Comparison of ENCODE assay signal across 35 cellular contexts in genomic region chr2:155866477-155866876, GRCh38.
"Had no signal": no experiment of that assay in that cellular context is flagged by ENCODE, and none has a peak within 500 bp of the region (broad histone marks: within the 10 kb centered on the region; RNA-seq: fewer than 3 reads in every experiment).

No MANE protein-coding gene starts in this region.

- H3K27ac ChIP-seq: adrenal gland, body of pancreas, esophagus muscularis mucosa, foreskin keratinocyte, gastrocnemius medialis, WERI-Rb-1 had no signal

- H3K27me3 ChIP-seq: adrenal gland, body of pancreas, esophagus muscularis mucosa, foreskin keratinocyte, gastrocnemius medialis had no signal

- H3K27me3 Mint-ChIP-seq: activated CD4-positive, alpha-beta memory T cell treated with anti-CD3 and anti-CD28 coated beads for 36 hours; activated CD4-positive, alpha-beta T cell treated with anti-CD3 and anti-CD28 coated beads for 36 hours; activated CD4-positive, alpha-beta T cell treated with anti-CD3 and anti-CD28 coated beads, Interleukin-2, amount 10 ng/mL, durations not matched to agents 24 days and 14 days; activated CD8-positive, alpha-beta memory T cell treated with anti-CD3 and anti-CD28 coated beads, Interleukin-2, amount 10 ng/mL, durations not matched to agents 7 days and 5 days; activated naive CD8-positive, alpha-beta T cell treated with anti-CD3 and anti-CD28 coated beads for 36 hours; activated naive CD8-positive, alpha-beta T cell treated with anti-CD3 and anti-CD28 coated beads, Interleukin-2, amount 50 U/mL, for 24 hours; effector memory CD8-positive, alpha-beta T cell; T-helper 17 cell had no signal

- H3K4me1 ChIP-seq: adrenal gland, body of pancreas, esophagus muscularis mucosa, foreskin keratinocyte, gastrocnemius medialis had no signal

- H3K9me3 ChIP-seq: adrenal gland, body of pancreas, esophagus muscularis mucosa, gastrocnemius medialis had no signal

- H3K4me1 Mint-ChIP-seq: activated CD4-positive, alpha-beta T cell treated with anti-CD3 and anti-CD28 coated beads for 36 hours; activated CD4-positive, alpha-beta T cell treated with anti-CD3 and anti-CD28 coated beads, Interleukin-2, amount 10 ng/mL, durations not matched to agents 24 days and 14 days; activated CD8-positive, alpha-beta memory T cell treated with anti-CD3 and anti-CD28 coated beads, Interleukin-2, amount 10 ng/mL, durations not matched to agents 7 days and 5 days; activated naive CD4-positive, alpha-beta T cell treated with anti-CD3 and anti-CD28 coated beads, Interleukin-2, amount 50 U/mL, for 24 hours; activated naive CD8-positive, alpha-beta T cell treated with anti-CD3 and anti-CD28 coated beads for 36 hours; activated naive CD8-positive, alpha-beta T cell treated with anti-CD3 and anti-CD28 coated beads, Interleukin-2, amount 50 U/mL, for 24 hours; T-helper 17 cell had no signal

- H3K27ac Mint-ChIP-seq: activated CD4-positive, alpha-beta memory T cell treated with anti-CD3 and anti-CD28 coated beads for 36 hours; activated CD4-positive, alpha-beta T cell treated with anti-CD3 and anti-CD28 coated beads for 36 hours; activated CD4-positive, alpha-beta T cell treated with anti-CD3 and anti-CD28 coated beads, Interleukin-2, amount 10 ng/mL, durations not matched to agents 24 days and 14 days; activated CD8-positive, alpha-beta memory T cell treated with anti-CD3 and anti-CD28 coated beads, Interleukin-2, amount 10 ng/mL, durations not matched to agents 7 days and 5 days; activated CD8-positive, alpha-beta T cell treated with anti-CD3 and anti-CD28 coated beads, Interleukin-2, amount 10 ng/mL, durations not matched to agents 7 days and 5 days; activated naive CD4-positive, alpha-beta T cell treated with anti-CD3 and anti-CD28 coated beads for 36 hours; activated naive CD4-positive, alpha-beta T cell treated with anti-CD3 and anti-CD28 coated beads, Interleukin-2, amount 50 U/mL, for 24 hours; activated naive CD8-positive, alpha-beta T cell treated with anti-CD3 and anti-CD28 coated beads for 36 hours; activated naive CD8-positive, alpha-beta T cell treated with anti-CD3 and anti-CD28 coated beads, Interleukin-2, amount 50 U/mL, for 24 hours; activated T-helper 1 cell treated with anti-CD3 and anti-CD28 coated beads, Interleukin-12 subunit alpha, Interleukin-12 subunit beta, Interleukin-2, Interleukin-4 antibody, amounts not matched to agents 30 ng/mL and 10 ng/mL and 1 ng/mL, durations not matched to agents 14 hours and 24 hours and 36 hours; activated T-helper 2 cell treated with anti-CD3 and anti-CD28 coated beads, Interferon-gamma antibody, Interleukin-2, Interleukin-4, amounts not matched to agents 10 μg/mL and 5 μg/mL and 100 μg/mL, durations not matched to agents 14 hours and 24 hours and 36 hours; effector memory CD8-positive, alpha-beta T cell; T-helper 17 cell; T-helper 2 cell treated with Interferon-gamma antibody and Interleukin-4, amounts not matched to agents 5 μg/mL and 100 μg/mL, for 36 hours had no signal

- DNase-seq: activated CD4-positive, alpha-beta memory T cell treated with anti-CD3 and anti-CD28 coated beads for 36 hours; activated CD4-positive, alpha-beta T cell treated with anti-CD3 and anti-CD28 coated beads for 36 hours; activated CD4-positive, alpha-beta T cell treated with anti-CD3 and anti-CD28 coated beads, Interleukin-2, amount 10 ng/mL, durations not matched to agents 24 days and 14 days; activated CD4-positive, CD25-positive, alpha-beta regulatory T cell; activated CD4-positive, CD25-positive, alpha-beta regulatory T cell treated with anti-CD3 and anti-CD28 coated beads, Interleukin-2, amount 50 U/mL, for 72 hours; activated CD8-positive, alpha-beta memory T cell treated with anti-CD3 and anti-CD28 coated beads, Interleukin-2, amount 10 ng/mL, durations not matched to agents 7 days and 5 days; activated CD8-positive, alpha-beta memory T cell treated with anti-CD3 and anti-CD28 coated beads, Interleukin-2, amount 50 U/mL, for 4 hours; activated CD8-positive, alpha-beta T cell treated with anti-CD3 and anti-CD28 coated beads, Interleukin-2, amount 10 ng/mL, durations not matched to agents 7 days and 5 days; activated effector memory CD4-positive, alpha-beta T cell treated with anti-CD3 and anti-CD28 coated beads, Interleukin-2, amount 50 U/mL, for 16 hours; activated naive CD4-positive, alpha-beta T cell treated with anti-CD3 and anti-CD28 coated beads for 36 hours; activated naive CD8-positive, alpha-beta T cell treated with anti-CD3 and anti-CD28 coated beads for 36 hours; activated naive CD8-positive, alpha-beta T cell treated with anti-CD3 and anti-CD28 coated beads, Interleukin-2, amount 50 U/mL, for 24 hours; activated T-cell treated with anti-CD3 and anti-CD28 coated beads, Interleukin-2, amount 50 U/mL, for 1 hour; activated T-cell treated with anti-CD3 and anti-CD28 coated beads, Interleukin-2, amount 50 U/mL, for 48 hours; adrenal gland; amygdala; aorta; body of pancreas; caudate nucleus; cortex of kidney; dermis blood vessel endothelial cell; effector CD4-positive, alpha-beta T cell; effector memory CD8-positive, alpha-beta T cell; erythroblast; foreskin keratinocyte; gastrocnemius medialis; T-helper 1 cell; T-helper 17 cell; T1000; WERI-Rb-1 had no signal

- H3K4me3 ChIP-seq: adrenal gland, body of pancreas, esophagus muscularis mucosa, gastrocnemius medialis had no signal

- H3K9me3 Mint-ChIP-seq: activated CD4-positive, alpha-beta memory T cell treated with anti-CD3 and anti-CD28 coated beads for 36 hours; activated CD4-positive, alpha-beta T cell treated with anti-CD3 and anti-CD28 coated beads, Interleukin-2, amount 10 ng/mL, durations not matched to agents 24 days and 14 days; activated naive CD4-positive, alpha-beta T cell treated with anti-CD3 and anti-CD28 coated beads for 36 hours; activated naive CD4-positive, alpha-beta T cell treated with anti-CD3 and anti-CD28 coated beads, Interleukin-2, amount 50 U/mL, for 24 hours; activated naive CD8-positive, alpha-beta T cell treated with anti-CD3 and anti-CD28 coated beads for 36 hours; activated naive CD8-positive, alpha-beta T cell treated with anti-CD3 and anti-CD28 coated beads, Interleukin-2, amount 50 U/mL, for 24 hours; activated T-helper 1 cell treated with anti-CD3 and anti-CD28 coated beads, Interleukin-12 subunit alpha, Interleukin-12 subunit beta, Interleukin-2, Interleukin-4 antibody, amounts not matched to agents 30 ng/mL and 10 ng/mL and 1 ng/mL, durations not matched to agents 14 hours and 24 hours and 36 hours; activated T-helper 2 cell treated with anti-CD3 and anti-CD28 coated beads, Interferon-gamma antibody, Interleukin-2, Interleukin-4, amounts not matched to agents 10 μg/mL and 5 μg/mL and 100 μg/mL, durations not matched to agents 14 hours and 24 hours and 36 hours; effector memory CD8-positive, alpha-beta T cell; T-helper 2 cell treated with Interferon-gamma antibody and Interleukin-4, amounts not matched to agents 5 μg/mL and 100 μg/mL, for 36 hours had no signal

- H3K36me3 Mint-ChIP-seq: activated CD4-positive, alpha-beta memory T cell treated with anti-CD3 and anti-CD28 coated beads for 36 hours; activated CD8-positive, alpha-beta memory T cell treated with anti-CD3 and anti-CD28 coated beads, Interleukin-2, amount 10 ng/mL, durations not matched to agents 7 days and 5 days; activated naive CD4-positive, alpha-beta T cell treated with anti-CD3 and anti-CD28 coated beads, Interleukin-2, amount 50 U/mL, for 24 hours; activated naive CD8-positive, alpha-beta T cell treated with anti-CD3 and anti-CD28 coated beads for 36 hours had no signal

- ATAC-seq: activated CD4-positive, alpha-beta T cell treated with anti-CD3 and anti-CD28 coated beads for 36 hours; activated CD8-positive, alpha-beta memory T cell treated with anti-CD3 and anti-CD28 coated beads, Interleukin-2, amount 10 ng/mL, durations not matched to agents 7 days and 5 days; activated CD8-positive, alpha-beta T cell treated with anti-CD3 and anti-CD28 coated beads, Interleukin-2, amount 10 ng/mL, durations not matched to agents 7 days and 5 days; activated naive CD8-positive, alpha-beta T cell treated with anti-CD3 and anti-CD28 coated beads, Interleukin-2, amount 50 U/mL, for 24 hours; body of pancreas; effector memory CD8-positive, alpha-beta T cell; foreskin keratinocyte; gastrocnemius medialis; T-helper 17 cell had no signal

- H3K4me3 Mint-ChIP-seq: activated CD4-positive, alpha-beta memory T cell treated with anti-CD3 and anti-CD28 coated beads for 36 hours; activated CD4-positive, alpha-beta T cell treated with anti-CD3 and anti-CD28 coated beads for 36 hours; activated CD4-positive, alpha-beta T cell treated with anti-CD3 and anti-CD28 coated beads, Interleukin-2, amount 10 ng/mL, durations not matched to agents 24 days and 14 days; activated CD8-positive, alpha-beta memory T cell treated with anti-CD3 and anti-CD28 coated beads, Interleukin-2, amount 10 ng/mL, durations not matched to agents 7 days and 5 days; activated CD8-positive, alpha-beta T cell treated with anti-CD3 and anti-CD28 coated beads, Interleukin-2, amount 10 ng/mL, durations not matched to agents 7 days and 5 days; activated naive CD4-positive, alpha-beta T cell treated with anti-CD3 and anti-CD28 coated beads for 36 hours; activated naive CD4-positive, alpha-beta T cell treated with anti-CD3 and anti-CD28 coated beads, Interleukin-2, amount 50 U/mL, for 24 hours; activated naive CD8-positive, alpha-beta T cell treated with anti-CD3 and anti-CD28 coated beads for 36 hours; activated naive CD8-positive, alpha-beta T cell treated with anti-CD3 and anti-CD28 coated beads, Interleukin-2, amount 50 U/mL, for 24 hours; activated T-helper 1 cell treated with anti-CD3 and anti-CD28 coated beads, Interleukin-12 subunit alpha, Interleukin-12 subunit beta, Interleukin-2, Interleukin-4 antibody, amounts not matched to agents 30 ng/mL and 10 ng/mL and 1 ng/mL, durations not matched to agents 14 hours and 24 hours and 36 hours; effector memory CD8-positive, alpha-beta T cell; T-helper 17 cell; T-helper 2 cell treated with Interferon-gamma antibody and Interleukin-4, amounts not matched to agents 5 μg/mL and 100 μg/mL, for 36 hours had no signal

- H3K36me3 ChIP-seq: adrenal gland, esophagus muscularis mucosa, gastrocnemius medialis, WERI-Rb-1 had no signal
